Comparison of ENCODE assay signal across 8 cellular contexts in genomic region chr17:8125947-8126305, GRCh38. TPM values are rescaled to one million over a fixed set of nuclear protein-coding genes. Genes with fewer than 3 reads are reported as not detected.
DNase-seq lines count a peak whose midpoint lies in the region; ATAC-seq and TF ChIP-seq lines count a peak whose summit lies in the region.

No MANE protein-coding gene starts in this region.

- intact Hi-C loops in sciatic nerve (cut with DNase I), result no loop called here

- H3K4me1 ChIP-seq in BE2C (no peaks in the 10 kb centered on the region), HAP-1 (peaks cover 20% of the 10 kb centered on the region)

- peak; percentile 32 for DNase-seq in BE2C
- peak; percentile 51 to 76 for DNase-seq in HAP-1 (ENCODE audit: low spot score in 2 of 2)
- DNase-seq in WTC11 (ENCODE audit: low spot score), result peak; percentile 74
- DNase-seq in glutamatergic neuron, result peak; percentile 59
- peak; percentile 70 for DNase-seq in sciatic nerve (ENCODE audit: low spot score)
- no peak for DNase-seq in stimulated activated naive CD4-positive, alpha-beta T cell treated with Interleukin-2 at 50 U/mL for 16 hours (lab: John Stamatoyannopoulos, UW)
- DNase-seq in NCI-H2196 treated with DMSO at 0.1 percent for 48 hours (lab: John Stamatoyannopoulos, UW; ENCODE audit: unreplicated experiment), result no peak

- H3K9me3 Mint-ChIP-seq in WTC11, result no peaks in the 10 kb centered on the region
- peaks cover 30% of the 10 kb centered on the region for H3K9me3 Mint-ChIP-seq in glutamatergic neuron (ENCODE audit: unreplicated experiment)

- H3K4me3 Mint-ChIP-seq in WTC11 (peak overlapping the region; percentile 85), glutamatergic neuron (ENCODE audit: unreplicated experiment) (peak overlapping the region; percentile 95)

- H3K4me1 Mint-ChIP-seq in WTC11, result peaks cover 20% of the 10 kb centered on the region
- H3K4me1 Mint-ChIP-seq in glutamatergic neuron (ENCODE audit: low read depth, unreplicated experiment), result peaks cover 19% of the 10 kb centered on the region

- H3K27ac Mint-ChIP-seq in WTC11 (no peak overlapping the region; the same call in 1 of the 2 replicates), glutamatergic neuron (ENCODE audit: unreplicated experiment) (peak overlapping the region; percentile 87)

- POLR2A ChIA-PET in WTC11 (lab: Charles Lee), result no interaction called here

- no peaks in the 10 kb centered on the region for H3K9me3 ChIP-seq in BE2C
- no peaks in the 10 kb centered on the region for H3K9me3 ChIP-seq in HAP-1

- no peak for TF ChIP-seq CTCF in BE2C (IDR thresholded peaks at IDR 0.05; ENCODE audit: low read depth, low read length)
- TF ChIP-seq CTCF in WTC11 (IDR thresholded peaks at IDR 0.05), result no peak
- no peak for TF ChIP-seq CTCF in glutamatergic neuron (IDR thresholded peaks at IDR 0.05; ENCODE audit: partially characterized antibody, unreplicated experiment)

- H3K27me3 Mint-ChIP-seq in WTC11 (ENCODE audit: low read depth) (peaks cover 78% of the 10 kb centered on the region), glutamatergic neuron (ENCODE audit: unreplicated experiment) (peaks cover 43% of the 10 kb centered on the region)

- CTCF ChIA-PET in WTC11 (lab: Charles Lee), result interaction anchor here (0.8 to 1.6 kb wide), 5 partner anchors 33 to 66 kb away, joined by 3 to 7 read pairs (median 6); no protein-coding TSS in a partner anchor

- H3K36me3 Mint-ChIP-seq in WTC11 (no peaks in the 10 kb centered on the region), glutamatergic neuron (ENCODE audit: unreplicated experiment) (no peaks in the 10 kb centered on the region)

- peak overlapping the region; percentile 78 for H3K4me3 ChIP-seq in BE2C (ENCODE audit: low read depth, low read length)
- H3K4me3 ChIP-seq in HAP-1, result peak overlapping the region; percentile 61

- no peaks in the 10 kb centered on the region for H3K36me3 ChIP-seq in BE2C
- H3K36me3 ChIP-seq in HAP-1 (replicated peaks), result no peaks in the 10 kb centered on the region

- H3K27me3 ChIP-seq in BE2C (peaks cover 20% of the 10 kb centered on the region), HAP-1 (ENCODE audit: low read depth) (no peaks in the 10 kb centered on the region)

- in situ Hi-C loops in HAP-1 (cut with MboI; ENCODE audit: low sequenced_read_pairs), result no loop called here

- ATAC-seq in WTC11 (no peak), sciatic nerve (peak; percentile 8), GM21515 (IDR thresholded peaks at IDR 0.05; ENCODE audit: unreplicated experiment) (no peak)

TF ChIP-seq in WTC11, 78 proteins besides CTCF, POLR2A, EP300 and RAD21:
- TF ChIP-seq SOX15 (CRISPR knock-in tag; IDR thresholded peaks at IDR 0.05) (no peak), E2F1 (CRISPR knock-in tag; IDR thresholded peaks at IDR 0.05) (no peak), ZNF671 (CRISPR knock-in tag; IDR thresholded peaks at IDR 0.05) (no peak), IRF1 (CRISPR knock-in tag; IDR thresholded peaks at IDR 0.05) (no peak), ATF2 (CRISPR knock-in tag; IDR thresholded peaks at IDR 0.05; ENCODE audit: borderline replicate concordance, low read depth) (no peak), ZNF121 (CRISPR knock-in tag; IDR thresholded peaks at IDR 0.05) (no peak), RELA (CRISPR knock-in tag; IDR thresholded peaks at IDR 0.05; ENCODE audit: borderline replicate concordance) (no peak), NFYB (CRISPR knock-in tag; conservative IDR thresholded peaks at IDR 0.05; ENCODE audit: low read depth) (no peak)

RNA-seq across cellular contexts. Expression of gene HES7, which starts 2.0 kb away (rescaled TPM):
- 4.2 TPM for polyA plus RNA-seq in BE2C (2012; ENCODE audit: insufficient read depth, insufficient read length, low read depth)
- 3.1 to 3.9 TPM (median 3.7 TPM) in 3 replicates for total RNA-seq in WTC11 (2021)
- total RNA-seq in glutamatergic neuron (ENCODE audit: unreplicated experiment), result 2.2 TPM
- 1.1 TPM for total RNA-seq in sciatic nerve

RNA-seq across cellular contexts. Expression of gene ALOXE3, which starts 7.6 kb away (rescaled TPM):
- not detected for polyA plus RNA-seq in BE2C (2012; ENCODE audit: insufficient read depth, insufficient read length, low read depth)
- 0.48 to 0.81 TPM (median 0.62 TPM) in 3 replicates for total RNA-seq in WTC11 (2021)
- not detected for total RNA-seq in glutamatergic neuron (ENCODE audit: unreplicated experiment)
- total RNA-seq in sciatic nerve, result not detected

RNA-seq across cellular contexts. Expression of gene PER1, which starts 26.3 kb away (rescaled TPM):
- 44.7 TPM for polyA plus RNA-seq in BE2C (2012; ENCODE audit: insufficient read depth, insufficient read length, low read depth)
- total RNA-seq in WTC11 (2021) (30.6 to 46.9 TPM (median 34.0 TPM) in 3 replicates), glutamatergic neuron (ENCODE audit: unreplicated experiment) (64.6 TPM), sciatic nerve (182 TPM)

RNA-seq across cellular contexts. Expression of gene VAMP2, which starts 36.8 kb away (rescaled TPM):
- polyA plus RNA-seq in BE2C (2012; ENCODE audit: insufficient read depth, insufficient read length, low read depth), result 31.2 TPM
- total RNA-seq in WTC11 (2021), result 24.1 to 27.4 TPM (median 24.3 TPM) in 3 replicates
- total RNA-seq in glutamatergic neuron (ENCODE audit: unreplicated experiment), result 117 TPM
- total RNA-seq in sciatic nerve, result 108 TPM

RNA-seq across cellular contexts. Expression of gene ALOX12B, which starts 38.4 kb away (rescaled TPM):
- polyA plus RNA-seq in BE2C (2012; ENCODE audit: insufficient read depth, insufficient read length, low read depth), result 1.0 TPM
- 0.72 to 1.8 TPM (median 0.82 TPM) in 3 replicates for total RNA-seq in WTC11 (2021)
- total RNA-seq in glutamatergic neuron (ENCODE audit: unreplicated experiment), result not detected
- not detected for total RNA-seq in sciatic nerve

Comparison
In these comparisons a context has a peak if more than half of its experiments do, and no peak if none do; other contexts are left out.
1. DNase-seq: peak in BE2C (single experiment), HAP-1 (2 of 2), WTC11 (single experiment), glutamatergic neuron (single experiment) and sciatic nerve (single experiment); none in stimulated activated naive CD4-positive, alpha-beta T cell treated with Interleukin-2 at 50 U/mL for 16 hours (single experiment) and NCI-H2196 treated with DMSO at 0.1 percent for 48 hours (single experiment).